Comparison of ENCODE assay signal across 11 cellular contexts in the genomic region with DNA sequence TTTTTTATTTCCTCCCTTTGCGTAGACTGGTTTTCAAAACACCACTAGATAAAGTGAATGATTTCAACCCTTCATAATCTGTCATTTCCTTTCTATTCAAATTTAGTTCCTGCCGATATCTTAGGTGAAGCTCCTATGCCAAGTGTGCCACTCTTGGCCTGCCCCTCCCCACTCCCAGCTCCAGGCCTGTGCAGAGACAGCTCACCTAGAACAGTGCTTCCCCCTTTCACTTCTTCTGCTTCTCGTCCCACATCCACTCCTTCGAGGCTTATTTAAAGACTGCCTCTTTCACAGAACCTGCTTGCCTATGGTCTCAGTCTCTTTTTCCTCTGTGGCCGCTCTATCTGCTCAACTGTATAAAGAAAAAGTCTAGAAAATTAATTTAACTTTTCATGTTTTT.
DNase-seq lines count a peak whose midpoint lies in the region; ATAC-seq and TF ChIP-seq lines count a peak whose summit lies in the region.
"Had no signal": no experiment of that assay in that cellular context is flagged by ENCODE, and none has a peak within 500 bp of the region (broad histone marks: within the 10 kb centered on the region; RNA-seq: fewer than 3 reads in every experiment).

No MANE protein-coding gene starts in this region.

- H3K4me1 ChIP-seq in cardiac muscle cell (ENCODE audit: low read depth): peaks cover 72% of the 10 kb centered on the region
- peaks cover 33% of the 10 kb centered on the region for H3K4me1 ChIP-seq in mucosa of stomach (ENCODE audit: control insufficient read depth, insufficient read depth, low read length)
- peaks cover 16 to 18% of the 10 kb centered on the region in 2 donors for H3K4me1 ChIP-seq in uterus

- no peak for TF ChIP-seq POLR2A in uterus (IDR thresholded peaks at IDR 0.05)

- no peaks in the 10 kb centered on the region for H3K9me3 Mint-ChIP-seq in activated T-helper 1 cell treated with anti-CD3 and anti-CD28 coated beads, Interleukin-12 subunit alpha, Interleukin-12 subunit beta, Interleukin-2, Interleukin-4 antibody, amounts not matched to agents 30 ng/mL and 10 ng/mL and 1 ng/mL, durations not matched to agents 14 hours and 24 hours and 36 hours

- peak overlapping the region; percentile 26 for H3K27ac Mint-ChIP-seq in activated T-helper 1 cell treated with anti-CD3 and anti-CD28 coated beads, Interleukin-12 subunit alpha, Interleukin-12 subunit beta, Interleukin-2, Interleukin-4 antibody, amounts not matched to agents 30 ng/mL and 10 ng/mL and 1 ng/mL, durations not matched to agents 14 hours and 24 hours and 36 hours

- TF ChIP-seq CTCF in cardiac muscle cell (IDR thresholded peaks at IDR 0.05; ENCODE audit: low read depth, low read length): no peak
- TF ChIP-seq CTCF in uterus (IDR thresholded peaks at IDR 0.05): no peak

- peaks cover 7% of the 10 kb centered on the region for H3K36me3 Mint-ChIP-seq in activated T-helper 1 cell treated with anti-CD3 and anti-CD28 coated beads, Interleukin-12 subunit alpha, Interleukin-12 subunit beta, Interleukin-2, Interleukin-4 antibody, amounts not matched to agents 30 ng/mL and 10 ng/mL and 1 ng/mL, durations not matched to agents 14 hours and 24 hours and 36 hours (ENCODE audit: low read depth)

- H3K27me3 Mint-ChIP-seq in activated T-helper 1 cell treated with anti-CD3 and anti-CD28 coated beads, Interleukin-12 subunit alpha, Interleukin-12 subunit beta, Interleukin-2, Interleukin-4 antibody, amounts not matched to agents 30 ng/mL and 10 ng/mL and 1 ng/mL, durations not matched to agents 14 hours and 24 hours and 36 hours (ENCODE audit: insufficient read depth): peaks cover 2% of the 10 kb centered on the region

- DNase-seq in cardiac muscle cell (ENCODE audit: low read depth in 1 of 2, low spot score in 1 of 2) (no peak), cardiac septum (ENCODE audit: low spot score) (no peak), uterus (no peak), EL (no peak)
- no peak for DNase-seq in activated T-helper 1 cell treated with anti-CD3 and anti-CD28 coated beads, Interleukin-12 subunit alpha, Interleukin-12 subunit beta, Interleukin-2, Interleukin-4 antibody, amounts not matched to agents 30 ng/mL and 10 ng/mL and 1 ng/mL, durations not matched to agents 14 hours and 24 hours and 36 hours (ENCODE audit: low spot score)
- no peak for DNase-seq in activated CD8-positive, alpha-beta memory T cell treated with anti-CD3 and anti-CD28 coated beads for 24 hours
- DNase-seq: BE2C; NCI-H1105 treated with DMSO at 0.1 percent for 48 hours; stimulated activated naive CD4-positive, alpha-beta T cell treated with Interleukin-2 at 50 U/mL for 16 hours had no signal

- no peak for ATAC-seq in HG03571 (IDR thresholded peaks at IDR 0.05; ENCODE audit: unreplicated experiment)

- H3K9me3 ChIP-seq in cardiac muscle cell (ENCODE audit: low read depth) (no peaks in the 10 kb centered on the region), mucosa of stomach (ENCODE audit: control insufficient read depth, low read length) (no peaks in the 10 kb centered on the region), uterus (no peaks in the 10 kb centered on the region)
- H3K9me3 ChIP-seq: BE2C had no signal

- peaks cover 28% of the 10 kb centered on the region for H3K4me1 Mint-ChIP-seq in activated T-helper 1 cell treated with anti-CD3 and anti-CD28 coated beads, Interleukin-12 subunit alpha, Interleukin-12 subunit beta, Interleukin-2, Interleukin-4 antibody, amounts not matched to agents 30 ng/mL and 10 ng/mL and 1 ng/mL, durations not matched to agents 14 hours and 24 hours and 36 hours (ENCODE audit: low read depth)

- peak overlapping the region; percentile 7 for H3K9ac ChIP-seq in mucosa of stomach (ENCODE audit: low read length)

- H3K4me3 ChIP-seq in cardiac muscle cell (no peak overlapping the region), mucosa of stomach (ENCODE audit: low read length) (no peak overlapping the region), uterus (no peak overlapping the region)

- H3K27me3 ChIP-seq in cardiac muscle cell: no peaks in the 10 kb centered on the region
- H3K27me3 ChIP-seq in mucosa of stomach (ENCODE audit: control insufficient read depth, insufficient read depth, low read length): no peaks in the 10 kb centered on the region
- H3K27me3 ChIP-seq in uterus: no peaks in the 10 kb centered on the region
- H3K27me3 ChIP-seq: BE2C had no signal

- intact Hi-C loops in cardiac septum (cut with DNase I) (no loop called here), uterus (cut with DNase I; ENCODE audit: low total_unique reads) (no loop called here)
- intact Hi-C loops in activated T-helper 1 cell treated with anti-CD3 and anti-CD28 coated beads, Interleukin-12 subunit alpha, Interleukin-12 subunit beta, Interleukin-2, Interleukin-4 antibody, amounts not matched to agents 30 ng/mL and 10 ng/mL and 1 ng/mL, durations not matched to agents 14 hours and 24 hours and 36 hours (cut with micrococcal nuclease): no loop called here

- no peak overlapping the region for H3K4me3 Mint-ChIP-seq in activated T-helper 1 cell treated with anti-CD3 and anti-CD28 coated beads, Interleukin-12 subunit alpha, Interleukin-12 subunit beta, Interleukin-2, Interleukin-4 antibody, amounts not matched to agents 30 ng/mL and 10 ng/mL and 1 ng/mL, durations not matched to agents 14 hours and 24 hours and 36 hours

- no peaks in the 10 kb centered on the region for H3K36me3 ChIP-seq in cardiac muscle cell
- no peaks in the 10 kb centered on the region for H3K36me3 ChIP-seq in mucosa of stomach (ENCODE audit: control insufficient read depth, insufficient read depth, low read length)
- no peaks in the 10 kb centered on the region for H3K36me3 ChIP-seq in uterus
- H3K36me3 ChIP-seq: BE2C had no signal

- H3K27ac ChIP-seq in cardiac muscle cell (peak overlapping the region; percentile 88), uterus (peak overlapping the region; percentile 74 to 78)
